Comparison of ENCODE assay signal across 8 cellular contexts in genomic region chr10:31977440-31978157, GRCh38. TPM values are rescaled to one million over a fixed set of nuclear protein-coding genes. Genes with fewer than 3 reads are reported as not detected.
A peak's percentile ranks its signal among the peaks of the same experiment; 100 is the strongest.
DNase-seq lines count a peak whose midpoint lies in the region; ATAC-seq and TF ChIP-seq lines count a peak whose summit lies in the region.

No MANE protein-coding gene starts in this region.

- H3K9me3 ChIP-seq in uterus = no peaks in the 10 kb centered on the region

- no peaks in the 10 kb centered on the region for H3K36me3 ChIP-seq in uterus

- TF ChIP-seq CTCF in uterus (IDR thresholded peaks at IDR 0.05) = no peak

- no peak for TF ChIP-seq POLR2A in uterus (IDR thresholded peaks at IDR 0.05)

- intact Hi-C loops in uterus (cut with DNase I; ENCODE audit: low total_unique reads) = no loop called here

- DNase-seq in AG08395 (ENCODE audit: low spot score) (peak; percentile 55), SKM-1 (lab: John Stamatoyannopoulos, UW; ENCODE audit: unreplicated experiment) (peak; percentile 75), globus pallidus (ENCODE audit: low spot score) (peak; percentile 80), uterus (no peak), HuH-7.5 (ENCODE audit: low spot score) (no peak), NCI-H1694 treated with DMSO at 0.1 percent for 48 hours (lab: John Stamatoyannopoulos, UW) (no peak)

- no peak overlapping the region for H3K27ac ChIP-seq in uterus

- H3K27me3 ChIP-seq in uterus = no peaks in the 10 kb centered on the region

- no peaks in the 10 kb centered on the region for H3K4me1 ChIP-seq in uterus

- H3K4me3 ChIP-seq in uterus = no peak overlapping the region

- ATAC-seq in GM21529 (IDR thresholded peaks at IDR 0.05; ENCODE audit: unreplicated experiment) = peak; percentile 56
- no peak for ATAC-seq in HG03520 (IDR thresholded peaks at IDR 0.05; ENCODE audit: unreplicated experiment)

RNA-seq across cellular contexts. Expression of gene ARHGAP12, which starts 49.0 kb away (rescaled TPM):
- total RNA-seq in uterus = 10 to 100 TPM; 37.7 to 82.5 (median 57.3) TPM

Comparison
In these comparisons a context has a peak if more than half of its experiments do, and no peak if none do; other contexts are left out.
1. DNase-seq: peak in AG08395 (single experiment), SKM-1 (single experiment) and globus pallidus (single experiment); none in uterus (0 of 2), HuH-7.5 (single experiment) and NCI-H1694 treated with DMSO at 0.1 percent for 48 hours (single experiment).